ENCODE assay signal across 8 cellular contexts in genomic region chr11:35662061-35662648, GRCh38. TPM values are rescaled to one million over a fixed set of nuclear protein-coding genes. Genes with fewer than 3 reads are reported as not detected.
DNase-seq lines count a peak whose midpoint lies in the region; ATAC-seq lines count a peak whose summit lies in the region.

No MANE protein-coding gene starts in this region.

- H3K36me3 ChIP-seq in naive thymus-derived CD4-positive, alpha-beta T cell (ENCODE audit: control insufficient read depth in 2 of 3, insufficient read depth in 3 of 3, low read length in 3 of 3): no peaks in the 10 kb centered on the region

- DNase-seq in G401 (ENCODE audit: low spot score) (peak; percentile 91), epithelial cell of prostate (ENCODE audit: low read depth, low spot score) (no peak), AG08396 (ENCODE audit: low spot score) (no peak)
- peak in 8 of 9 donors; percentile 5 to 61 (median 52) for DNase-seq in naive thymus-derived CD4-positive, alpha-beta T cell
- DNase-seq in activated CD8-positive, alpha-beta memory T cell treated with anti-CD3 and anti-CD28 coated beads for 24 hours: no peak

- peaks cover 0 to 13% (median 6%) of the 10 kb centered on the region in 3 experiments for H3K9me3 ChIP-seq in naive thymus-derived CD4-positive, alpha-beta T cell (ENCODE audit: control insufficient read depth in 2 of 3, low read length in 3 of 3)

- peaks cover 22% of the 10 kb centered on the region for H3K27me3 Mint-ChIP-seq in T-helper 1 cell treated with Interleukin-12 subunit alpha and Interleukin-12 subunit beta and Interleukin-4 antibody, amounts not matched to agents 30 μg/mL and 1 μg/mL, for 36 hours (ENCODE audit: low read depth)
- H3K27me3 Mint-ChIP-seq in naive thymus-derived CD4-positive, alpha-beta T cell: peaks cover 2 to 24% (median 9%) of the 10 kb centered on the region in 5 donors

- intact Hi-C loops in naive thymus-derived CD4-positive, alpha-beta T cell (cut with micrococcal nuclease): loop anchor here (1.0 to 10.0 kb wide), 14 partner anchors 44 to 1961 kb away; partner anchors contain the start of genes APIP (in 2 of the 2), COMMD9 (in 2 of the 2), FJX1 (in 2 of the 2) and PDHX (in 2 of the 2)

- H3K27ac ChIP-seq in epithelial cell of prostate: peak overlapping the region; percentile 93
- peak overlapping the region; percentile 94 for H3K27ac ChIP-seq in naive thymus-derived CD4-positive, alpha-beta T cell (ENCODE audit: low read depth, low read length)

- peaks cover 26% of the 10 kb centered on the region for H3K4me1 Mint-ChIP-seq in T-helper 1 cell treated with Interleukin-12 subunit alpha and Interleukin-12 subunit beta and Interleukin-4 antibody, amounts not matched to agents 30 μg/mL and 1 μg/mL, for 36 hours (ENCODE audit: low read depth)
- peaks cover 24 to 56% (median 51%) of the 10 kb centered on the region in 7 donors for H3K4me1 Mint-ChIP-seq in naive thymus-derived CD4-positive, alpha-beta T cell

- peaks cover 21 to 22% of the 10 kb centered on the region in 2 donors for H3K4me1 ChIP-seq in naive thymus-derived CD4-positive, alpha-beta T cell (ENCODE audit: control insufficient read depth in 2 of 2, insufficient read depth in 2 of 2, low read length in 2 of 2)

- CTCF ChIA-PET in naive thymus-derived CD4-positive, alpha-beta T cell (lab: Charles Lee): interaction anchor here (1.4 kb wide), 1 partner anchor 160 kb away, joined by 3 read pairs; no protein-coding TSS in a partner anchor

- peak overlapping the region; percentile 94 for H3K4me3 ChIP-seq in naive thymus-derived CD4-positive, alpha-beta T cell (ENCODE audit: low read length)

- POLR2A ChIA-PET in naive thymus-derived CD4-positive, alpha-beta T cell (lab: Charles Lee): interaction anchor here (0.7 to 1.0 kb wide), 2 partner anchors 747 to 818 kb away, joined by 3 read pairs; no protein-coding TSS in a partner anchor

- ATAC-seq in GM21367 (IDR thresholded peaks at IDR 0.05; ENCODE audit: unreplicated experiment) (peak; percentile 32), HG03575 (IDR thresholded peaks at IDR 0.05; ENCODE audit: extremely low read depth, insufficient number of reproducible peaks, low FRiP score, unreplicated experiment) (peak; percentile 16)
- ATAC-seq in naive thymus-derived CD4-positive, alpha-beta T cell: peak; percentile 44

- peaks cover 33% of the 10 kb centered on the region for H3K9me3 Mint-ChIP-seq in T-helper 1 cell treated with Interleukin-12 subunit alpha and Interleukin-12 subunit beta and Interleukin-4 antibody, amounts not matched to agents 30 μg/mL and 1 μg/mL, for 36 hours
- peaks cover 0 to 42% (median 27%) of the 10 kb centered on the region in 11 donors for H3K9me3 Mint-ChIP-seq in naive thymus-derived CD4-positive, alpha-beta T cell

- peak overlapping the region; percentile 88 for H3K27ac Mint-ChIP-seq in T-helper 1 cell treated with Interleukin-12 subunit alpha and Interleukin-12 subunit beta and Interleukin-4 antibody, amounts not matched to agents 30 μg/mL and 1 μg/mL, for 36 hours
- H3K27ac Mint-ChIP-seq in naive thymus-derived CD4-positive, alpha-beta T cell: peak overlapping the region; percentile 90 to 100 (median 96)

- peak overlapping the region; percentile 93 for H3K4me3 Mint-ChIP-seq in T-helper 1 cell treated with Interleukin-12 subunit alpha and Interleukin-12 subunit beta and Interleukin-4 antibody, amounts not matched to agents 30 μg/mL and 1 μg/mL, for 36 hours
- H3K4me3 Mint-ChIP-seq in naive thymus-derived CD4-positive, alpha-beta T cell: peak overlapping the region; percentile 91 to 99 (median 95)

- H3K36me3 Mint-ChIP-seq in T-helper 1 cell treated with Interleukin-12 subunit alpha and Interleukin-12 subunit beta and Interleukin-4 antibody, amounts not matched to agents 30 μg/mL and 1 μg/mL, for 36 hours (ENCODE audit: low read depth): peaks cover 30% of the 10 kb centered on the region
- H3K36me3 Mint-ChIP-seq in naive thymus-derived CD4-positive, alpha-beta T cell: peaks cover 11 to 33% (median 27%) of the 10 kb centered on the region in 5 donors

- in situ Hi-C loops in G401 (cut with HindIII; ENCODE audit: low sequenced_read_pairs): no loop called here

- H3K27me3 ChIP-seq in naive thymus-derived CD4-positive, alpha-beta T cell (ENCODE audit: control insufficient read depth in 2 of 2, insufficient read depth in 2 of 2, low read length in 2 of 2): no peaks in the 10 kb centered on the region

RNA-seq across cellular contexts. Expression of gene TRIM44, which starts 0.4 kb away (rescaled TPM):
- total RNA-seq in G401 (2014; rRNA removed; shearing (Covaris generic)): 8.3 and 38.1 TPM in 2 replicates
- 10 to 100 TPM; 35.7 to 60.8 (median 58.6) TPM for total RNA-seq in naive thymus-derived CD4-positive, alpha-beta T cell
- polyA plus RNA-seq in naive thymus-derived CD4-positive, alpha-beta T cell: 10 to 100 TPM; 50.2 to 60.1 TPM

RNA-seq across cellular contexts. Expression of gene FJX1, which starts 43.9 kb away (rescaled TPM):
- 36.5 and 42.4 TPM in 2 replicates for total RNA-seq in G401 (2014; rRNA removed; shearing (Covaris generic))
- total RNA-seq in naive thymus-derived CD4-positive, alpha-beta T cell: under 1 TPM in 1 of 5 experiments, not detected in 4; 0.15 TPM
- polyA plus RNA-seq in naive thymus-derived CD4-positive, alpha-beta T cell: not detected

Comparison
In these comparisons a context has a peak if more than half of its experiments do, and no peak if none do; other contexts are left out.
1. DNase-seq: peak in G401 (single experiment) and naive thymus-derived CD4-positive, alpha-beta T cell (8 of 9); none in epithelial cell of prostate (single experiment), AG08396 (single experiment) and activated CD8-positive, alpha-beta memory T cell treated with anti-CD3 and anti-CD28 coated beads for 24 hours (single experiment).
2. RNA of gene FJX1, which starts 43.9 kb away (total RNA-seq): 36.5 to 42.4 TPM in G401; 0.15 TPM in naive thymus-derived CD4-positive, alpha-beta T cell; every median in the first group is over 10 times any median in the second.
3. Peak in every context shown above with its lines, with median percentiles within 50 percentile points of each other: ATAC-seq.